7 cellular contexts compared by ENCODE assay signal in the genomic region with DNA sequence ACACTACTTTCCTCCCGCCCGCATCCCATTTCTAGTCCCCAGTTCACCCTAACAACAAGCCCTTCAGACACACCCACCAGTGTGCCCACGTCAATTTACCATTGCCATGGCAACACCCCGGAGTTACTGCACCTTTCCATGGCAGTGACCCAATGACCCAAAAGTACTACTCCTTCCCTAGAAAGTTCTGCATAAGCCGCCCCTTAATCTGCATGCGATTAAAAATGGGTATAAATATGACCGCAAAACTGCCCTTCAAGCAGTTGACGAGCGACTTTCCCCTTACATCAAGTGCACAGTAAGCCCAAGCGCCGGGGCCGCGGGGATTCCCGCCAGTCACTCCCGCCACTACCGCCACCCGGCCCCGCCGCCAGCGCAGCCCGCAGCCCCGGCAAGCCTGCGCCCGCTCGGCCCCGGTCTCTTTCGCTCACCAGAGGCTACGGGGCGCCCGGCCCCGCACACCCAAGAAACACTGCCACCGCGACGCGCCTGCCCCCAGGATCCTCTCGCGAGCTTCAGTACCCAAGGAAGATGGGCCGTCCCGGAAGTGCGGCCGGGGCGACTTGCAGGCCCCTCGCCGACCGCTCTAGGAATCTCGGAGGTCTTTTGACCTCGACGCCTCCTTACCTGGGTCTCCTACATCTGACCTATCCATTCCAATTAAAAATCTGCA. TPM values are rescaled to one million over a fixed set of nuclear protein-coding genes. Genes with fewer than 3 reads are reported as not detected.
DNase-seq lines count a peak whose midpoint lies in the region; ATAC-seq and TF ChIP-seq lines count a peak whose summit lies in the region.

No MANE protein-coding gene starts in this region.

- H3K4me1 ChIP-seq in SJCRH30 = peaks cover 26% of the 10 kb centered on the region

- H3K27me3 Mint-ChIP-seq in progenitor cell of endocrine pancreas = peaks cover 21% of the 10 kb centered on the region

- H3K36me3 Mint-ChIP-seq in progenitor cell of endocrine pancreas (ENCODE audit: insufficient read depth) = peaks cover 42% of the 10 kb centered on the region

- H3K4me3 ChIP-seq in SJCRH30 = peak overlapping the region; percentile 71

- peaks cover 45% of the 10 kb centered on the region for H3K9me3 Mint-ChIP-seq in progenitor cell of endocrine pancreas (ENCODE audit: low read depth)

- H3K4me1 Mint-ChIP-seq in progenitor cell of endocrine pancreas (ENCODE audit: low read depth) = peaks cover 3% of the 10 kb centered on the region

- intact Hi-C loops in left ventricle myocardium superior (cut with micrococcal nuclease) = no loop called here

- H3K27ac ChIP-seq in SJCRH30 = peak overlapping the region; percentile 39; the same call in 1 of the 2 replicates

- H3K9me3 ChIP-seq in SJCRH30 (replicated peaks) = peaks cover 18% of the 10 kb centered on the region

- H3K27ac Mint-ChIP-seq in progenitor cell of endocrine pancreas = peak overlapping the region; percentile 84

- no peak for TF ChIP-seq CTCF in progenitor cell of endocrine pancreas (IDR thresholded peaks at IDR 0.05; ENCODE audit: unreplicated experiment)

- ATAC-seq in GM19023 (IDR thresholded peaks at IDR 0.05; ENCODE audit: unreplicated experiment) (peak; percentile 85), HG03520 (IDR thresholded peaks at IDR 0.05; ENCODE audit: unreplicated experiment) (peak; percentile 89), left ventricle myocardium superior (peak; percentile 99)

- no peaks in the 10 kb centered on the region for H3K27me3 ChIP-seq in SJCRH30

- no peaks in the 10 kb centered on the region for H3K36me3 ChIP-seq in SJCRH30

- H3K4me3 Mint-ChIP-seq in progenitor cell of endocrine pancreas (ENCODE audit: low read depth) = peak overlapping the region; percentile 84

- DNase-seq in SJCRH30 (peak; percentile 72 to 74), amygdala (lab: John Stamatoyannopoulos, UW) (peak in 50 of 56 donors; percentile 2 to 74 (median 38)), left ventricle myocardium superior (peak; percentile 87), progenitor cell of endocrine pancreas (ENCODE audit: low spot score, unreplicated experiment) (peak; percentile 48), ureter (ENCODE audit: low spot score) (peak; percentile 75)

RNA-seq across cellular contexts. Expression of a gene that starts 27.2 kb away (rescaled TPM):
- total RNA-seq in SJCRH30 (2014; rRNA removed; shearing (Covaris generic)) = 1.0 and 1.2 TPM in 2 replicates
- total RNA-seq in left ventricle myocardium superior (3.6 TPM), progenitor cell of endocrine pancreas (not detected in 2 replicates), ureter (11.4 TPM)

RNA-seq across cellular contexts. Expression of a gene that starts 36.7 kb away (rescaled TPM):
- 17.0 and 18.7 TPM in 2 replicates for total RNA-seq in SJCRH30 (2014; rRNA removed; shearing (Covaris generic))
- 4.7 TPM for total RNA-seq in left ventricle myocardium superior
- total RNA-seq in progenitor cell of endocrine pancreas = 19.0 and 19.3 TPM in 2 replicates
- 13.5 TPM for total RNA-seq in ureter

RNA-seq across cellular contexts. Expression of a gene that starts 44.2 kb away (rescaled TPM):
- total RNA-seq in SJCRH30 (2014; rRNA removed; shearing (Covaris generic)) = 0.76 and 1.8 TPM in 2 replicates
- total RNA-seq in left ventricle myocardium superior (3.5 TPM), progenitor cell of endocrine pancreas (6.7 and 7.5 TPM in 2 replicates), ureter (6.3 TPM)

Comparison
In these comparisons a context has a peak if more than half of its experiments do, and no peak if none do; other contexts are left out.
1. Peak in every context shown above with its lines: DNase-seq, ATAC-seq, H3K4me3 ChIP-seq and H3K27ac ChIP-seq.